Comparison of ENCODE assay signal across 26 cellular contexts in genomic region chr1:56137829-56138505, GRCh38.
A peak's percentile ranks its signal among the peaks of the same experiment; 100 is the strongest.
DNase-seq lines count a peak whose midpoint lies in the region; ATAC-seq and TF ChIP-seq lines count a peak whose summit lies in the region.
"Had no signal": no experiment of that assay in that cellular context is flagged by ENCODE, and none has a peak within 500 bp of the region (broad histone marks: within the 10 kb centered on the region; RNA-seq: fewer than 3 reads in every experiment).

No MANE protein-coding gene starts in this region.

- peaks cover 20% of the 10 kb centered on the region for H3K4me1 Mint-ChIP-seq in mesothelial cell of epicardium
- H3K4me1 Mint-ChIP-seq: immature natural killer cell had no signal

- no peak for TF ChIP-seq CTCF in AG04450 (IDR thresholded peaks at IDR 0.05; ENCODE audit: low read depth, low read length)
- TF ChIP-seq CTCF in RWPE2 (IDR thresholded peaks at IDR 0.05; ENCODE audit: poor library complexity, severe bottlenecking): no peak
- TF ChIP-seq CTCF in choroid plexus epithelial cell (conservative IDR thresholded peaks at IDR 0.05; ENCODE audit: low read depth, low read length): no peak
- TF ChIP-seq CTCF in mesothelial cell of epicardium (IDR thresholded peaks at IDR 0.05; ENCODE audit: unreplicated experiment): peak; percentile 20
- no peak for TF ChIP-seq CTCF in GM13977 (IDR thresholded peaks at IDR 0.05; ENCODE audit: extremely low read depth, insufficient read depth, missing control alignments)

- CTCF ChIA-PET in AG04450 (lab: Charles Lee): no interaction called here

- no peaks in the 10 kb centered on the region for H3K9me3 Mint-ChIP-seq in mesothelial cell of epicardium
- H3K9me3 Mint-ChIP-seq: activated CD8-positive, alpha-beta T cell treated with anti-CD3 and anti-CD28 coated beads for 36 hours; CD4-positive, alpha-beta T cell; endodermal cell; immature natural killer cell; T-helper 2 cell treated with Interferon-gamma antibody and Interleukin-4, amounts not matched to agents 5 μg/mL and 100 μg/mL, for 36 hours had no signal

- no peaks in the 10 kb centered on the region for H3K9me3 ChIP-seq in AG04450 (ENCODE audit: control insufficient read depth, insufficient read depth, low read length)
- H3K9me3 ChIP-seq in RWPE2 (ENCODE audit: severe bottlenecking): no peaks in the 10 kb centered on the region
- H3K9me3 ChIP-seq: MG63, neutrophil, suprapubic skin, vagina had no signal

- 0 out of 3 replicates have a peak, but pooled peaks have one; percentile 36 for ATAC-seq in RWPE2 (ENCODE audit: low read depth)
- ATAC-seq: activated CD8-positive, alpha-beta T cell treated with anti-CD3 and anti-CD28 coated beads for 36 hours had no signal

- H3K4me1 ChIP-seq in RWPE2 (ENCODE audit: insufficient read depth, poor library complexity, severe bottlenecking): no peaks in the 10 kb centered on the region
- H3K4me1 ChIP-seq: suprapubic skin, vagina had no signal

- H3K27me3 Mint-ChIP-seq in mesothelial cell of epicardium (ENCODE audit: low read depth): no peaks in the 10 kb centered on the region
- H3K27me3 Mint-ChIP-seq: activated CD8-positive, alpha-beta T cell treated with anti-CD3 and anti-CD28 coated beads for 36 hours; CD4-positive, alpha-beta T cell had no signal

- no peak overlapping the region for H3K27ac Mint-ChIP-seq in mesothelial cell of epicardium
- H3K27ac Mint-ChIP-seq: activated CD8-positive, alpha-beta T cell treated with anti-CD3 and anti-CD28 coated beads for 36 hours; CD4-positive, alpha-beta T cell; endodermal cell; immature natural killer cell; T-helper 2 cell treated with Interferon-gamma antibody and Interleukin-4, amounts not matched to agents 5 μg/mL and 100 μg/mL, for 36 hours had no signal

- H3K36me3 ChIP-seq in RWPE2 (ENCODE audit: low read depth): no peaks in the 10 kb centered on the region
- H3K36me3 ChIP-seq: MG63, neutrophil, suprapubic skin, vagina had no signal

- POLR2A ChIA-PET in AG04450 (lab: Yijun Ruan, JAX): interaction anchor here (0.6 kb wide), 1 partner anchor 439 kb away, joined by 3 read pairs; no protein-coding TSS in a partner anchor

- H3K27ac ChIP-seq in AG04450 (ENCODE audit: low read depth, low read length): no peak overlapping the region
- H3K27ac ChIP-seq in RWPE2 (ENCODE audit: poor library complexity, severe bottlenecking): no peak overlapping the region
- no peak overlapping the region for H3K27ac ChIP-seq in substantia nigra (ENCODE audit: low read depth, low read length, poor library complexity, severe bottlenecking)
- H3K27ac ChIP-seq: HL-60, neutrophil, suprapubic skin, vagina had no signal

- H3K27me3 ChIP-seq in AG04450 (ENCODE audit: control insufficient read depth, insufficient read depth, low read length): no peaks in the 10 kb centered on the region
- H3K27me3 ChIP-seq in RWPE2 (ENCODE audit: insufficient read depth, poor library complexity, severe bottlenecking): no peaks in the 10 kb centered on the region
- H3K27me3 ChIP-seq: MG63, neutrophil, suprapubic skin, vagina had no signal

- H3K36me3 Mint-ChIP-seq in mesothelial cell of epicardium: no peaks in the 10 kb centered on the region
- H3K36me3 Mint-ChIP-seq: immature natural killer cell had no signal

- in situ Hi-C loops in GM13977 (cut with MboI; ENCODE audit: low pct_unique_long_range_greater_than_20kb, low sequenced_read_pairs, unreplicated experiment): no loop called here

- DNase-seq in AG04450 (ENCODE audit: low read depth, low spot score): peak; percentile 13
- no peak for DNase-seq in RWPE2 (ENCODE audit: low spot score)
- peak; percentile 35 for DNase-seq in choroid plexus epithelial cell (ENCODE audit: low read depth)
- DNase-seq in mesothelial cell of epicardium (ENCODE audit: low spot score in 2 of 2, unreplicated experiment in 2 of 2): no peak
- no peak for DNase-seq in GM13977 (ENCODE audit: low spot score)
- no peak for DNase-seq in Ammon's horn (ENCODE audit: low spot score)
- no peak for DNase-seq in substantia nigra (lab: John Stamatoyannopoulos, UW)
- no peak for DNase-seq in stimulated activated CD4-positive, alpha-beta T cell treated with anti-CD3 and anti-CD28 coated beads, Interleukin-2, amount 100 ng/mL, for 48 hours
- DNase-seq: activated CD4-positive, CD25-positive, alpha-beta regulatory T cell; activated CD8-positive, alpha-beta T cell treated with anti-CD3 and anti-CD28 coated beads for 36 hours; anterior cingulate cortex; CD4-positive, alpha-beta T cell; DMS 273 treated with DMSO at 0.1 percent for 48 hours; endodermal cell; GF-D8; immature natural killer cell; MG63; NCI-H1694 treated with DMSO at 0.1 percent for 48 hours; NCI-H2227 treated with DMSO at 0.1 percent for 48 hours; NCI-H82; stimulated activated CD4-positive, alpha-beta T cell treated with anti-CD3 and anti-CD28 coated beads, Interleukin-15, amount 100 ng/mL, for 24 hours had no signal

- no peak overlapping the region for H3K4me3 Mint-ChIP-seq in mesothelial cell of epicardium
- H3K4me3 Mint-ChIP-seq: activated CD8-positive, alpha-beta T cell treated with anti-CD3 and anti-CD28 coated beads for 36 hours; CD4-positive, alpha-beta T cell; endodermal cell; immature natural killer cell; T-helper 2 cell treated with Interferon-gamma antibody and Interleukin-4, amounts not matched to agents 5 μg/mL and 100 μg/mL, for 36 hours had no signal

- no peak overlapping the region for H3K4me3 ChIP-seq in AG04450 (ENCODE audit: low read depth, low read length)
- no peak overlapping the region for H3K4me3 ChIP-seq in RWPE2 (ENCODE audit: severe bottlenecking)
- no peak overlapping the region for H3K4me3 ChIP-seq in choroid plexus epithelial cell (ENCODE audit: low read depth, low read length)
- H3K4me3 ChIP-seq: MG63, suprapubic skin, vagina had no signal

Comparison
In these comparisons a context has a peak if more than half of its experiments do, and no peak if none do; other contexts are left out.
1. DNase-seq: peak in AG04450 (single experiment) and choroid plexus epithelial cell (single experiment); none in RWPE2 (single experiment), mesothelial cell of epicardium (0 of 2), GM13977 (single experiment), Ammon's horn (single experiment), substantia nigra (0 of 49) and stimulated activated CD4-positive, alpha-beta T cell treated with anti-CD3 and anti-CD28 coated beads, Interleukin-2, amount 100 ng/mL, for 48 hours (0 of 2).